Comparison of ENCODE assay signal across 18 cellular contexts in the genomic region with DNA sequence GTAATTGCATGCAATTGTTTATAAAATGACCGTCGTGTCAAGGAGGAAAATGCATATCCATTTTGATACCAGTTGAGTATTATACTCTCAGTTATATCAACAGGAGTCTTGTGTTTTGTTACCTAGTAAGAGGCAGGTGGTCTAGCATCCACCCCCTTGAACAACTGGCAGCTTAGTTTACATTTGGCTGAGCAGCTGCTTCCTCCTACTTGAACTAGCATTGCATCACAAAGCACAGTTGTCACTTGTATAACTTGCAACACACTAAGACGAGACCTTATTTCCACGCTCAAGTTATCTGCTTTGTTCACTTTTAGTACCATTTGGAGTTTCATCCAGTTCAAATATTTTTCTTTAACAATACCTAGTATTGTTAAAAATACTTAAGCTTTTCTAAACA.
DNase-seq lines count a peak whose midpoint lies in the region; ATAC-seq, FAIRE-seq and TF ChIP-seq lines count a peak whose summit lies in the region.
"Had no signal": no experiment of that assay in that cellular context is flagged by ENCODE, and none has a peak within 500 bp of the region (broad histone marks: within the 10 kb centered on the region; RNA-seq: fewer than 3 reads in every experiment).

No MANE protein-coding gene starts in this region.

- POLR2A ChIA-PET in WTC11 (lab: Charles Lee), result interaction anchor here (1.6 kb wide), 1 partner anchor 76 kb away, joined by 5 read pairs; the partner anchor contains the start of gene UBE2E3

- H3K4me3 Mint-ChIP-seq in WTC11, result no peak overlapping the region
- H3K4me3 Mint-ChIP-seq in stimulated activated naive B cell treated with anti-CD40 and anti-IgM and Interleukin-4, amounts not matched to agents 10 μg/mL and 1 μg/mL and 100 μg/mL, for 72 hours, result no peak overlapping the region
- H3K4me3 Mint-ChIP-seq in activated CD8-positive, alpha-beta memory T cell treated with anti-CD3 and anti-CD28 coated beads, Interleukin-2, amount 10 ng/mL, durations not matched to agents 7 days and 5 days, result no peak overlapping the region
- H3K4me3 Mint-ChIP-seq: activated CD8-positive, alpha-beta T cell treated with anti-CD3 and anti-CD28 coated beads, Interleukin-2, amount 10 ng/mL, durations not matched to agents 7 days and 5 days; activated T-helper 17 cell treated with anti-CD3 and anti-CD28 coated beads, Interleukin-2, amount 50 U/mL, for 72 hours; CD4-positive, alpha-beta memory T cell; stimulated activated naive CD8-positive, alpha-beta T cell treated with anti-CD3 and anti-CD28 coated beads, Interleukin-15, Interleukin-2, amounts not matched to agents 100 ng/mL and 50 ng/mL, for 24 hours had no signal

- no peak for TF ChIP-seq CTCF in WTC11 (IDR thresholded peaks at IDR 0.05)

- H3K27ac Mint-ChIP-seq in WTC11, result no peak overlapping the region
- no peak overlapping the region for H3K27ac Mint-ChIP-seq in stimulated activated naive B cell treated with anti-CD40 and anti-IgM and Interleukin-4, amounts not matched to agents 10 μg/mL and 1 μg/mL and 100 μg/mL, for 72 hours
- no peak overlapping the region for H3K27ac Mint-ChIP-seq in activated CD8-positive, alpha-beta memory T cell treated with anti-CD3 and anti-CD28 coated beads, Interleukin-2, amount 10 ng/mL, durations not matched to agents 7 days and 5 days
- H3K27ac Mint-ChIP-seq: activated CD8-positive, alpha-beta T cell treated with anti-CD3 and anti-CD28 coated beads, Interleukin-2, amount 10 ng/mL, durations not matched to agents 7 days and 5 days; activated T-helper 17 cell treated with anti-CD3 and anti-CD28 coated beads, Interleukin-2, amount 50 U/mL, for 72 hours; CD4-positive, alpha-beta memory T cell; stimulated activated naive CD8-positive, alpha-beta T cell treated with anti-CD3 and anti-CD28 coated beads, Interleukin-15, Interleukin-2, amounts not matched to agents 100 ng/mL and 50 ng/mL, for 24 hours had no signal

- no peaks in the 10 kb centered on the region for H3K27me3 Mint-ChIP-seq in WTC11 (ENCODE audit: low read depth)
- H3K27me3 Mint-ChIP-seq in stimulated activated naive B cell treated with anti-CD40 and anti-IgM and Interleukin-4, amounts not matched to agents 10 μg/mL and 1 μg/mL and 100 μg/mL, for 72 hours, result peaks cover 4 to 6% of the 10 kb centered on the region in 2 donors
- peaks cover 28% of the 10 kb centered on the region for H3K27me3 Mint-ChIP-seq in activated CD8-positive, alpha-beta memory T cell treated with anti-CD3 and anti-CD28 coated beads, Interleukin-2, amount 10 ng/mL, durations not matched to agents 7 days and 5 days

- peaks cover 63% of the 10 kb centered on the region for H3K4me1 Mint-ChIP-seq in WTC11
- no peaks in the 10 kb centered on the region for H3K4me1 Mint-ChIP-seq in stimulated activated naive B cell treated with anti-CD40 and anti-IgM and Interleukin-4, amounts not matched to agents 10 μg/mL and 1 μg/mL and 100 μg/mL, for 72 hours
- no peaks in the 10 kb centered on the region for H3K4me1 Mint-ChIP-seq in activated CD8-positive, alpha-beta memory T cell treated with anti-CD3 and anti-CD28 coated beads, Interleukin-2, amount 10 ng/mL, durations not matched to agents 7 days and 5 days
- H3K4me1 Mint-ChIP-seq: activated T-helper 17 cell treated with anti-CD3 and anti-CD28 coated beads, Interleukin-2, amount 50 U/mL, for 72 hours; CD4-positive, alpha-beta memory T cell had no signal

- DNase-seq in NOMO-1 treated with DMSO at 0.1 percent for 48 hours (lab: John Stamatoyannopoulos, UW; ENCODE audit: unreplicated experiment) (peak; percentile 10), NOMO-1 treated with dmso at 0.1 percent for 144 hours (lab: John Stamatoyannopoulos, UW; ENCODE audit: unreplicated experiment) (no peak), NCI-H2171 (lab: John Stamatoyannopoulos, UW) (peak; percentile 64), WTC11 (ENCODE audit: low spot score) (no peak), GM19239 (ENCODE audit: insufficient read length, low spot score) (no peak), head of caudate nucleus (no peak)
- no peak for DNase-seq in stimulated activated naive B cell treated with anti-CD40 and anti-IgM and Interleukin-4, amounts not matched to agents 10 μg/mL and 1 μg/mL and 100 μg/mL, for 72 hours
- no peak for DNase-seq in activated CD8-positive, alpha-beta memory T cell treated with anti-CD3 and anti-CD28 coated beads, Interleukin-2, amount 10 ng/mL, durations not matched to agents 7 days and 5 days
- DNase-seq: ACHN; activated CD8-positive, alpha-beta T cell treated with anti-CD3 and anti-CD28 coated beads, Interleukin-2, amount 10 ng/mL, durations not matched to agents 7 days and 5 days; CD4-positive, alpha-beta memory T cell; effector CD4-positive, alpha-beta T cell; KG1; left lung; pancreas; upper lobe of left lung had no signal

- CTCF ChIA-PET in WTC11 (lab: Charles Lee), result no interaction called here
- CTCF ChIA-PET in activated CD8-positive, alpha-beta memory T cell treated with anti-CD3 and anti-CD28 coated beads, Interleukin-2, amount 10 ng/mL, durations not matched to agents 7 days and 5 days (lab: Charles Lee), result no interaction called here

- no peaks in the 10 kb centered on the region for H3K9me3 Mint-ChIP-seq in WTC11
- H3K9me3 Mint-ChIP-seq in stimulated activated naive B cell treated with anti-CD40 and anti-IgM and Interleukin-4, amounts not matched to agents 10 μg/mL and 1 μg/mL and 100 μg/mL, for 72 hours, result no peaks in the 10 kb centered on the region
- H3K9me3 Mint-ChIP-seq in activated CD8-positive, alpha-beta memory T cell treated with anti-CD3 and anti-CD28 coated beads, Interleukin-2, amount 10 ng/mL, durations not matched to agents 7 days and 5 days (ENCODE audit: low read depth), result no peaks in the 10 kb centered on the region
- H3K9me3 Mint-ChIP-seq: activated T-helper 17 cell treated with anti-CD3 and anti-CD28 coated beads, Interleukin-2, amount 50 U/mL, for 72 hours; CD4-positive, alpha-beta memory T cell; stimulated activated naive CD8-positive, alpha-beta T cell treated with anti-CD3 and anti-CD28 coated beads, Interleukin-15, Interleukin-2, amounts not matched to agents 100 ng/mL and 50 ng/mL, for 24 hours had no signal

- no peak for FAIRE-seq in GM19239 (lab: Jason Lieb, UNC)
- FAIRE-seq: pancreas had no signal

- peak; percentile 92 for ATAC-seq in WTC11
- ATAC-seq in stimulated activated naive B cell treated with anti-CD40 and anti-IgM and Interleukin-4, amounts not matched to agents 10 μg/mL and 1 μg/mL and 100 μg/mL, for 72 hours (replicated peaks), result no peak
- no peak for ATAC-seq in activated CD8-positive, alpha-beta memory T cell treated with anti-CD3 and anti-CD28 coated beads, Interleukin-2, amount 10 ng/mL, durations not matched to agents 7 days and 5 days
- ATAC-seq: activated CD8-positive, alpha-beta T cell treated with anti-CD3 and anti-CD28 coated beads, Interleukin-2, amount 10 ng/mL, durations not matched to agents 7 days and 5 days; activated T-helper 17 cell treated with anti-CD3 and anti-CD28 coated beads, Interleukin-2, amount 50 U/mL, for 72 hours; left lung; pancreas had no signal

- H3K36me3 Mint-ChIP-seq in WTC11, result no peaks in the 10 kb centered on the region
- H3K36me3 Mint-ChIP-seq in stimulated activated naive B cell treated with anti-CD40 and anti-IgM and Interleukin-4, amounts not matched to agents 10 μg/mL and 1 μg/mL and 100 μg/mL, for 72 hours, result no peaks in the 10 kb centered on the region
- H3K36me3 Mint-ChIP-seq in activated CD8-positive, alpha-beta memory T cell treated with anti-CD3 and anti-CD28 coated beads, Interleukin-2, amount 10 ng/mL, durations not matched to agents 7 days and 5 days, result no peaks in the 10 kb centered on the region
- H3K36me3 Mint-ChIP-seq: CD4-positive, alpha-beta memory T cell had no signal

- intact Hi-C loops in head of caudate nucleus (cut with DNase I), result no loop called here

TF ChIP-seq in WTC11, 78 proteins besides CTCF, POLR2A, EP300 and RAD21 (continues in another document):
- TF ChIP-seq SP1 (CRISPR knock-in tag; conservative IDR thresholded peaks at IDR 0.05), result no peak
- TF ChIP-seq NR3C1 (CRISPR knock-in tag; conservative IDR thresholded peaks at IDR 0.05; ENCODE audit: low read depth), result no peak
- TF ChIP-seq, protein P1, sequence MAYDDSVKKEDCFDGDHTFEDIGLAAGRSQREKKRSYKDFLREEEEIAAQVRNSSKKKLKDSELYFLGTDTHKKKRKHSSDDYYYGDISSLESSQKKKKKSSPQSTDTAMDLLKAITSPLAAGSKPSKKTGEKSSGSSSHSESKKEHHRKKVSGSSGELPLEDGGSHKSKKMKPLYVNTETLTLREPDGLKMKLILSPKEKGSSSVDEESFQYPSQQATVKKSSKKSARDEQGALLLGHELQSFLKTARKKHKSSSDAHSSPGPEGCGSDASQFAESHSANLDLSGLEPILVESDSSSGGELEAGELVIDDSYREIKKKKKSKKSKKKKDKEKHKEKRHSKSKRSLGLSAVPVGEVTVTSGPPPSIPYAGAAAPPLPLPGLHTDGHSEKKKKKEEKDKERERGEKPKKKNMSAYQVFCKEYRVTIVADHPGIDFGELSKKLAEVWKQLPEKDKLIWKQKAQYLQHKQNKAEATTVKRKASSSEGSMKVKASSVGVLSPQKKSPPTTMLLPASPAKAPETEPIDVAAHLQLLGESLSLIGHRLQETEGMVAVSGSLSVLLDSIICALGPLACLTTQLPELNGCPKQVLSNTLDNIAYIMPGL (CRISPR knock-in tag; IDR thresholded peaks at IDR 0.05), result no peak
- 0 out of 2 replicates have a peak, but pooled peaks have one; percentile 47 for TF ChIP-seq CBFB (CRISPR knock-in tag; IDR thresholded peaks at IDR 0.05; ENCODE audit: low read depth)

Comparison
In these comparisons a context has a peak if more than half of its experiments do, and no peak if none do; other contexts are left out.
1. DNase-seq: peak in NOMO-1 treated with DMSO at 0.1 percent for 48 hours (single experiment) and NCI-H2171 (single experiment); none in NOMO-1 treated with dmso at 0.1 percent for 144 hours (single experiment), WTC11 (single experiment), GM19239 (single experiment), stimulated activated naive B cell treated with anti-CD40 and anti-IgM and Interleukin-4, amounts not matched to agents 10 μg/mL and 1 μg/mL and 100 μg/mL, for 72 hours (single experiment), activated CD8-positive, alpha-beta memory T cell treated with anti-CD3 and anti-CD28 coated beads, Interleukin-2, amount 10 ng/mL, durations not matched to agents 7 days and 5 days (single experiment) and head of caudate nucleus (0 of 42).